In genomic region chr11:6210274-6210955, GRCh38 we compare ENCODE assay signal across 18 cellular contexts. TPM values are rescaled to one million over a fixed set of nuclear protein-coding genes. Genes with fewer than 3 reads are reported as not detected.
DNase-seq lines count a peak whose midpoint lies in the region; ATAC-seq and TF ChIP-seq lines count a peak whose summit lies in the region.
"Had no signal": no experiment of that assay in that cellular context is flagged by ENCODE, and none has a peak within 500 bp of the region (broad histone marks: within the 10 kb centered on the region; RNA-seq: fewer than 3 reads in every experiment).

No MANE protein-coding gene starts in this region.

- intact Hi-C loops in mucosa of descending colon (cut with DNase I, micrococcal nuclease): no loop called here

- TF ChIP-seq CTCF in choroid plexus epithelial cell (conservative IDR thresholded peaks at IDR 0.05; ENCODE audit: low read depth, low read length): no peak
- no peak for TF ChIP-seq CTCF in mucosa of descending colon (IDR thresholded peaks at IDR 0.05)

- peak; percentile 70 for DNase-seq in AG08396 (ENCODE audit: low spot score)
- peak; percentile 35 for DNase-seq in GM03348 (ENCODE audit: low spot score)
- DNase-seq in choroid plexus epithelial cell (ENCODE audit: low read depth): peak; percentile 14
- no peak for DNase-seq in mucosa of descending colon
- DNase-seq in NCI-H2196 treated with DMSO at 0.1 percent for 48 hours (lab: John Stamatoyannopoulos, UW; ENCODE audit: unreplicated experiment): no peak
- no peak for DNase-seq in NCI-H146 (lab: John Stamatoyannopoulos, UW)
- DNase-seq in activated CD8-positive, alpha-beta memory T cell treated with anti-CD3 and anti-CD28 coated beads for 24 hours: no peak
- DNase-seq: BE2C, KG1, NCI-H1092 treated with DMSO at 0.1 percent for 48 hours, NCI-H1694 treated with DMSO at 0.1 percent for 48 hours, NCI-H446 treated with DMSO at 0.1 percent for 48 hours, NCI-H748 treated with DMSO at 0.1 percent for 48 hours, PC-3 had no signal

- H3K4me3 ChIP-seq in choroid plexus epithelial cell (ENCODE audit: low read depth, low read length) (no peak overlapping the region), mucosa of descending colon (no peak overlapping the region)
- H3K4me3 ChIP-seq: A549, HAP-1, SK-N-MC had no signal

- H3K36me3 ChIP-seq in mucosa of descending colon (ENCODE audit: low read depth): peaks cover 13% of the 10 kb centered on the region
- H3K36me3 ChIP-seq: BE2C had no signal

- no peaks in the 10 kb centered on the region for H3K9me3 ChIP-seq in mucosa of descending colon
- H3K9me3 ChIP-seq: A549, BE2C, HAP-1 had no signal

- peak; percentile 10 for ATAC-seq in mucosa of descending colon
- ATAC-seq: A549, PC-3 had no signal

- no peaks in the 10 kb centered on the region for H3K4me1 ChIP-seq in mucosa of descending colon (ENCODE audit: low read depth)
- H3K4me1 ChIP-seq: A549, BE2C, HAP-1 had no signal

RNA-seq across cellular contexts. Expression of gene C11orf42, which starts 5.1 kb away (rescaled TPM):
- total RNA-seq in mucosa of descending colon: not detected
- total RNA-seq: MCF 10A, PC-3 had no signal

RNA-seq across cellular contexts. Expression of gene OR52W1, which starts 11.4 kb away (rescaled TPM):
- total RNA-seq in mucosa of descending colon: not detected
- total RNA-seq: MCF 10A, PC-3 had no signal

RNA-seq across cellular contexts. Expression of gene FHIP1B, which starts 24.0 kb away (rescaled TPM):
- total RNA-seq in mucosa of descending colon: 100 to 1,000 TPM in 1 of 3 donors, 10 to 100 TPM in 2; 78.0 to 195 (median 92.1) TPM

RNA-seq across cellular contexts. Expression of gene CNGA4, which starts 28.5 kb away (rescaled TPM):
- total RNA-seq in mucosa of descending colon: under 1 TPM in 2 of 3 donors, not detected in 1; 0.20 to 0.22 TPM
- total RNA-seq: MCF 10A had no signal

RNA-seq across cellular contexts. Expression of gene OR52B2, which starts 40.3 kb away (rescaled TPM):
- not detected for total RNA-seq in mucosa of descending colon
- total RNA-seq: MCF 10A, PC-3 had no signal

Comparison
In these comparisons a context has a peak if more than half of its experiments do, and no peak if none do; other contexts are left out.
1. DNase-seq: peak in AG08396 (single experiment), GM03348 (single experiment) and choroid plexus epithelial cell (single experiment); none in mucosa of descending colon (0 of 3), NCI-H2196 treated with DMSO at 0.1 percent for 48 hours (single experiment), NCI-H146 (single experiment) and activated CD8-positive, alpha-beta memory T cell treated with anti-CD3 and anti-CD28 coated beads for 24 hours (single experiment).